ENCODE assay signal across 2 cellular contexts in the genomic region with DNA sequence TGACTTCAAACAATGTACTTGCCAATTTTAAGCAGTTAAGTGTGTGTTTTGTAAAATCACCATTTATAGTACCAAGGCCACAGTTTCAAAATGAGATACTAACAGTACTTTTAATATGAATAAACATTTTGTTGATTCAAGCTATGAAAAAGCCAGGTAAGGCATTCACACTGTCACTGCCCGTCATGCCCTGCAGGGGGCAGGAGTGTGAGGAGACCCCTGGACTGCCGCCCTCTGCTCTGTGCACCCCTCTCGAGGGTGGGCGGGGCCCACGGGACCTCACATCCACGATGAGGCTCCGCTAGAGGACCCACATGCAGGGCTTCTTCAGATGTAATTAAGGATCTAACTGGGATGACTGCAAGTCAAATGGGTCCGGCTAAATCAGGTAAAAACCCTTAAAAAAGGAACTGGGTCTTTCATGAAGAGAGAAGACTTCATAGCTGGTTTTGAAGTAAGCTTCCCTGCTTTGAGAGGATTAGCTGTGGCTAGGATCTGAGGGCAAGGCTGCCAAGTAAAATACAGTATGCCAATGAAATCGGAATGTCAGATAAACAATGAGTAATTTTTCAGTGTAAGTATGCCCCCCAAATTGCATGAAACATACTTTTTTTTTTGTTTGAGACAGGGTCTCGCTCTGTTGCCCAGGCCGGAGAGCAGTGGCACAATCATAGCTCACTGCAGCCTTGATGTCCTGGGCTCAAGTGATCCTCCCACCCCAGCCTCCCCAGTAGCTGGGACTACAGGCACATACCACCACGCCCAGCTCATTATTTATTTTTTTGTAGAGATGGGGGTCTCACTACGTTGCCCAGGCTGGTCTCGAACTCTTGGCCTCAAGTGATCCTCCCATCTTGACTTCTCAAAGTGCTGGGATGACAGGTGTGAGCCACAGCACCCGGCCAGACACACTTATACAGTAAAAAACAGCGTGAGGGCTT.
TF ChIP-seq lines count a peak whose summit lies in the region.

No MANE protein-coding gene starts in this region.

TF ChIP-seq in HCT116, 20 proteins besides CTCF, POLR2A, EP300 and RAD21:
- no peak for TF ChIP-seq POLR2AphosphoS5 (IDR thresholded peaks at IDR 0.05; ENCODE audit: low read depth, low read length)
- TF ChIP-seq, protein P1, sequence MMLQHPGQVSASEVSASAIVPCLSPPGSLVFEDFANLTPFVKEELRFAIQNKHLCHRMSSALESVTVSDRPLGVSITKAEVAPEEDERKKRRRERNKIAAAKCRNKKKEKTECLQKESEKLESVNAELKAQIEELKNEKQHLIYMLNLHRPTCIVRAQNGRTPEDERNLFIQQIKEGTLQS (IDR thresholded peaks at IDR 0.05), result no peak
- TF ChIP-seq SRF (IDR thresholded peaks at IDR 0.05; ENCODE audit: low read depth), result no peak
- TF ChIP-seq, protein P2, sequence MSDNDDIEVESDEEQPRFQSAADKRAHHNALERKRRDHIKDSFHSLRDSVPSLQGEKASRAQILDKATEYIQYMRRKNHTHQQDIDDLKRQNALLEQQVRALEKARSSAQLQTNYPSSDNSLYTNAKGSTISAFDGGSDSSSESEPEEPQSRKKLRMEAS (IDR thresholded peaks at IDR 0.05), result no peak
- TF ChIP-seq TCF7L2 (IDR thresholded peaks at IDR 0.05; ENCODE audit: borderline replicate concordance, extremely low read depth, insufficient read depth, insufficient read length), result no peak
- no peak for TF ChIP-seq JUND (IDR thresholded peaks at IDR 0.05)
- TF ChIP-seq CBX3 (IDR thresholded peaks at IDR 0.05; ENCODE audit: low read depth), result no peak
- no peak for TF ChIP-seq ZNF274 (IDR thresholded peaks at IDR 0.05; ENCODE audit: low read depth, low read length)
- TF ChIP-seq, protein P3, sequence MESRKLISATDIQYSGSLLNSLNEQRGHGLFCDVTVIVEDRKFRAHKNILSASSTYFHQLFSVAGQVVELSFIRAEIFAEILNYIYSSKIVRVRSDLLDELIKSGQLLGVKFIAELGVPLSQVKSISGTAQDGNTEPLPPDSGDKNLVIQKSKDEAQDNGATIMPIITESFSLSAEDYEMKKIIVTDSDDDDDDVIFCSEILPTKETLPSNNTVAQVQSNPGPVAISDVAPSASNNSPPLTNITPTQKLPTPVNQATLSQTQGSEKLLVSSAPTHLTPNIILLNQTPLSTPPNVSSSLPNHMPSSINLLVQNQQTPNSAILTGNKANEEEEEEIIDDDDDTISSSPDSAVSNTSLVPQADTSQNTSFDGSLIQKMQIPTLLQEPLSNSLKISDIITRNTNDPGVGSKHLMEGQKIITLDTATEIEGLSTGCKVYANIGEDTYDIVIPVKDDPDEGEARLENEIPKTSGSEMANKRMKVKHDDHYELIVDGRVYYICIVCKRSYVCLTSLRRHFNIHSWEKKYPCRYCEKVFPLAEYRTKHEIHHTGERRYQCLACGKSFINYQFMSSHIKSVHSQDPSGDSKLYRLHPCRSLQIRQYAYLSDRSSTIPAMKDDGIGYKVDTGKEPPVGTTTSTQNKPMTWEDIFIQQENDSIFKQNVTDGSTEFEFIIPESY (IDR thresholded peaks at IDR 0.05; ENCODE audit: extremely low read depth, insufficient replicate concordance, low read length), result no peak
- TF ChIP-seq SIN3A (IDR thresholded peaks at IDR 0.05; ENCODE audit: low read depth), result no peak
- TF ChIP-seq SP1 (IDR thresholded peaks at IDR 0.05; ENCODE audit: low read depth), result no peak
- no peak for TF ChIP-seq ZFX (IDR thresholded peaks at IDR 0.05)

TF ChIP-seq in HepG2, 621 proteins besides CTCF, POLR2A, EP300 and RAD21 (continues in another document):
- TF ChIP-seq PHF8 (CRISPR knock-in tag; IDR thresholded peaks at IDR 0.05), result peak; percentile 31; the same call in 1 of the 2 replicates
- TF ChIP-seq XRCC5 (optimal IDR thresholded peaks at IDR 0.05; ENCODE audit: low read length), result peak; percentile 57
- TF ChIP-seq, protein P4, sequence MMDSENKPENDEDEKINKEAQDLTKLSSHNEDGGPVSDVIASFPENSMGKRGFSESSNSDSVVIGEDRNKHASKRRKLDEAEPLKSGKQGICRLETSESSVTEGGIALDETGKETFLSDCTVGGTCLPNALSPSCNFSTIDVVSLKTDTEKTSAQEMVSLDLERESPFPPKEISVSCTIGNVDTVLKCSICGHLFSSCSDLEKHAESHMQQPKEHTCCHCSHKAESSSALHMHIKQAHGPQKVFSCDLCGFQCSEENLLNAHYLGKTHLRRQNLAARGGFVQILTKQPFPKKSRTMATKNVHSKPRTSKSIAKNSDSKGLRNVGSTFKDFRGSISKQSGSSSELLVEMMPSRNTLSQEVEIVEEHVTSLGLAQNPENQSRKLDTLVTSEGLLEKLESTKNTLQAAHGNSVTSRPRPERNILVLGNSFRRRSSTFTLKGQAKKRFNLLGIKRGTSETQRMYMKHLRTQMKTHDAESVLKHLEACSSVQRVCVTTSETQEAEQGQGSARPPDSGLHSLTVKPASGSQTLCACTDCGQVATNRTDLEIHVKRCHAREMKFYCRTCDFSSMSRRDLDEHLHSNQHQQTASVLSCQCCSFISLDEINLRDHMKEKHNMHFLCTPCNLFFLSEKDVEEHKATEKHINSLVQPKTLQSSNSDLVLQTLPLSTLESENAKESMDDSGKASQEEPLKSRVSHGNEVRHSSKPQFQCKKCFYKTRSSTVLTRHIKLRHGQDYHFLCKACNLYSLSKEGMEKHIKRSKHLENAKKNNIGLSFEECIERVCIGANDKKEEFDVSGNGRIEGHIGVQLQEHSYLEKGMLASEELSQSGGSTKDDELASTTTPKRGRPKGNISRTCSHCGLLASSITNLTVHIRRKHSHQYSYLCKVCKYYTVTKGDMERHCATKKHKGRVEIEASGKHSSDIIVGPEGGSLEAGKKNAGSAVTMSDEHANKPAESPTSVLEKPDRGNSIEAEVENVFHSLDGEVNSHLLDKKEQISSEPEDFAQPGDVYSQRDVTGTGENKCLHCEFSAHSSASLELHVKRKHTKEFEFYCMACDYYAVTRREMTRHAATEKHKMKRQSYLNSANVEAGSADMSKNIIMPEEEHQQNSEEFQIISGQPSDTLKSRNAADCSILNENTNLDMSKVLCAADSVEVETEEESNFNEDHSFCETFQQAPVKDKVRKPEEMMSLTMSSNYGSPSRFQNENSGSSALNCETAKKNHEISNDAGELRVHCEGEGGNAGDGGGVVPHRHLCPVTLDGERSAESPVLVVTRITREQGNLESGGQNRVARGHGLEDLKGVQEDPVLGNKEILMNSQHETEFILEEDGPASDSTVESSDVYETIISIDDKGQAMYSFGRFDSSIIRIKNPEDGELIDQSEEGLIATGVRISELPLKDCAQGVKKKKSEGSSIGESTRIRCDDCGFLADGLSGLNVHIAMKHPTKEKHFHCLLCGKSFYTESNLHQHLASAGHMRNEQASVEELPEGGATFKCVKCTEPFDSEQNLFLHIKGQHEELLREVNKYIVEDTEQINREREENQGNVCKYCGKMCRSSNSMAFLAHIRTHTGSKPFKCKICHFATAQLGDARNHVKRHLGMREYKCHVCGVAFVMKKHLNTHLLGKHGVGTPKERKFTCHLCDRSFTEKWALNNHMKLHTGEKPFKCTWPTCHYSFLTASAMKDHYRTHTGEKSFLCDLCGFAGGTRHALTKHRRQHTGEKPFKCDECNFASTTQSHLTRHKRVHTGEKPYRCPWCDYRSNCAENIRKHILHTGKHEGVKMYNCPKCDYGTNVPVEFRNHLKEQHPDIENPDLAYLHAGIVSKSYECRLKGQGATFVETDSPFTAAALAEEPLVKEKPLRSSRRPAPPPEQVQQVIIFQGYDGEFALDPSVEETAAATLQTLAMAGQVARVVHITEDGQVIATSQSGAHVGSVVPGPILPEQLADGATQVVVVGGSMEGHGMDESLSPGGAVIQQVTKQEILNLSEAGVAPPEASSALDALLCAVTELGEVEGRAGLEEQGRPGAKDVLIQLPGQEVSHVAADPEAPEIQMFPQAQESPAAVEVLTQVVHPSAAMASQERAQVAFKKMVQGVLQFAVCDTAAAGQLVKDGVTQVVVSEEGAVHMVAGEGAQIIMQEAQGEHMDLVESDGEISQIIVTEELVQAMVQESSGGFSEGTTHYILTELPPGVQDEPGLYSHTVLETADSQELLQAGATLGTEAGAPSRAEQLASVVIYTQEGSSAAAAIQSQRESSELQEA (CRISPR knock-in tag; IDR thresholded peaks at IDR 0.05; ENCODE audit: not compliant biosample characterization), result no peak
- no peak for TF ChIP-seq ZNF12 (CRISPR knock-in tag; IDR thresholded peaks at IDR 0.05)
- TF ChIP-seq SMC3 (IDR thresholded peaks at IDR 0.05; ENCODE audit: low read length), result peak; percentile 58
- TF ChIP-seq, protein P5, sequence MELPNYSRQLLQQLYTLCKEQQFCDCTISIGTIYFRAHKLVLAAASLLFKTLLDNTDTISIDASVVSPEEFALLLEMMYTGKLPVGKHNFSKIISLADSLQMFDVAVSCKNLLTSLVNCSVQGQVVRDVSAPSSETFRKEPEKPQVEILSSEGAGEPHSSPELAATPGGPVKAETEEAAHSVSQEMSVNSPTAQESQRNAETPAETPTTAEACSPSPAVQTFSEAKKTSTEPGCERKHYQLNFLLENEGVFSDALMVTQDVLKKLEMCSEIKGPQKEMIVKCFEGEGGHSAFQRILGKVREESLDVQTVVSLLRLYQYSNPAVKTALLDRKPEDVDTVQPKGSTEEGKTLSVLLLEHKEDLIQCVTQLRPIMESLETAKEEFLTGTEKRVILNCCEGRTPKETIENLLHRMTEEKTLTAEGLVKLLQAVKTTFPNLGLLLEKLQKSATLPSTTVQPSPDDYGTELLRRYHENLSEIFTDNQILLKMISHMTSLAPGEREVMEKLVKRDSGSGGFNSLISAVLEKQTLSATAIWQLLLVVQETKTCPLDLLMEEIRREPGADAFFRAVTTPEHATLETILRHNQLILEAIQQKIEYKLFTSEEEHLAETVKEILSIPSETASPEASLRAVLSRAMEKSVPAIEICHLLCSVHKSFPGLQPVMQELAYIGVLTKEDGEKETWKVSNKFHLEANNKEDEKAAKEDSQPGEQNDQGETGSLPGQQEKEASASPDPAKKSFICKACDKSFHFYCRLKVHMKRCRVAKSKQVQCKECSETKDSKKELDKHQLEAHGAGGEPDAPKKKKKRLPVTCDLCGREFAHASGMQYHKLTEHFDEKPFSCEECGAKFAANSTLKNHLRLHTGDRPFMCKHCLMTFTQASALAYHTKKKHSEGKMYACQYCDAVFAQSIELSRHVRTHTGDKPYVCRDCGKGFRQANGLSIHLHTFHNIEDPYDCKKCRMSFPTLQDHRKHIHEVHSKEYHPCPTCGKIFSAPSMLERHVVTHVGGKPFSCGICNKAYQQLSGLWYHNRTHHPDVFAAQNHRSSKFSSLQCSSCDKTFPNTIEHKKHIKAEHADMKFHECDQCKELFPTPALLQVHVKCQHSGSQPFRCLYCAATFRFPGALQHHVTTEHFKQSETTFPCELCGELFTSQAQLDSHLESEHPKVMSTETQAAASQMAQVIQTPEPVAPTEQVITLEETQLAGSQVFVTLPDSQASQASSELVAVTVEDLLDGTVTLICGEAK (IDR thresholded peaks at IDR 0.05), result no peak
- TF ChIP-seq, protein P5 (CRISPR knock-in tag; IDR thresholded peaks at IDR 0.05), result no peak
- TF ChIP-seq NKX3-1 (CRISPR knock-in tag; IDR thresholded peaks at IDR 0.05), result 0 out of 2 replicates have a peak, but pooled peaks have one; percentile 45
- TF ChIP-seq ATRX (CRISPR knock-in tag; IDR thresholded peaks at IDR 0.05; ENCODE audit: borderline replicate concordance), result no peak
- TF ChIP-seq ZFY (CRISPR knock-in tag; IDR thresholded peaks at IDR 0.05), result 0 out of 2 replicates have a peak, but pooled peaks have one; percentile 26
- TF ChIP-seq ZNF781 (CRISPR knock-in tag; IDR thresholded peaks at IDR 0.05; ENCODE audit: borderline replicate concordance, not compliant biosample characterization), result peak; percentile 28
- TF ChIP-seq PPARG (CRISPR knock-in tag; conservative IDR thresholded peaks at IDR 0.05), result 0 out of 2 replicates have a peak, but pooled peaks have one; percentile 28
- TF ChIP-seq ZNF558 (CRISPR knock-in tag; IDR thresholded peaks at IDR 0.05; ENCODE audit: borderline replicate concordance), result no peak
- no peak for TF ChIP-seq FOXA3 (CRISPR knock-in tag; IDR thresholded peaks at IDR 0.05)
- no peak for TF ChIP-seq ZNF232 (CRISPR knock-in tag; IDR thresholded peaks at IDR 0.05; ENCODE audit: borderline replicate concordance)
- TF ChIP-seq, protein P6, sequence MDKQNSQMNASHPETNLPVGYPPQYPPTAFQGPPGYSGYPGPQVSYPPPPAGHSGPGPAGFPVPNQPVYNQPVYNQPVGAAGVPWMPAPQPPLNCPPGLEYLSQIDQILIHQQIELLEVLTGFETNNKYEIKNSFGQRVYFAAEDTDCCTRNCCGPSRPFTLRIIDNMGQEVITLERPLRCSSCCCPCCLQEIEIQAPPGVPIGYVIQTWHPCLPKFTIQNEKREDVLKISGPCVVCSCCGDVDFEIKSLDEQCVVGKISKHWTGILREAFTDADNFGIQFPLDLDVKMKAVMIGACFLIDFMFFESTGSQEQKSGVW (CRISPR knock-in tag; IDR thresholded peaks at IDR 0.05; ENCODE audit: borderline replicate concordance), result no peak
